ENCODE assay signal across 9 cellular contexts in the genomic region with DNA sequence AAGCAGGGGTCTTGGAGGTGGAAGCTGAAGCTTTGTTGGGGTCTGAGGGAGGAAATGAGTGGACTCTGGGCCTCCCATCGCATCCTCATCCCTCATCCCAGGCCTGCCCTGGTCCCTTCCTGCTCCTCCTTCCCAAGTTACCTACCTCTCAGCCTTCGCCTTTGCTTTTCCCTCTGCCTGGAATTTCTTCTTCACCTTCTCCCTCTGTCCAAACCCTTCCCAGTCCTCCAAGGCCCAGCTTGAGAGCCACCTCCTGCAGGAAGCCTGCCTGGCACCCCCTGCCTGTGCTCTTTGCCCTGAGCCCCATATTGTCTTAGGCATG. TPM values are rescaled to one million over a fixed set of nuclear protein-coding genes. Genes with fewer than 3 reads are reported as not detected.
DNase-seq lines count a peak whose midpoint lies in the region; ATAC-seq, FAIRE-seq and TF ChIP-seq lines count a peak whose summit lies in the region.
"Had no signal": no experiment of that assay in that cellular context is flagged by ENCODE, and none has a peak within 500 bp of the region (broad histone marks: within the 10 kb centered on the region; RNA-seq: fewer than 3 reads in every experiment).

No MANE protein-coding gene starts in this region.

- TF ChIP-seq RAD21 in H1 (IDR thresholded peaks at IDR 0.05 in 1 of 2, conservative IDR thresholded peaks at IDR 0.05 in 1 of 2; ENCODE audit: low read depth in 2 of 2, low read length in 2 of 2): no peak

- H2BK20ac ChIP-seq in H1 (ENCODE audit: low read length): no peak overlapping the region

- in situ Hi-C loops in transverse colon (cut with MboI; ENCODE audit: low pct_ligation_motif_present in 1 of 4, low pct_unique_long_range_greater_than_20kb in 1 of 4, low sequenced_read_pairs in 3 of 4): no loop called here

- no peak for DNase-seq in activated naive CD4-positive, alpha-beta T cell (lab: John Stamatoyannopoulos, UW)
- DNase-seq in H1 (ENCODE audit: low read depth in 1 of 2, low spot score in 2 of 2) (no peak), transverse colon (no peak), inferior parietal cortex (ENCODE audit: extremely low spot score) (no peak)
- DNase-seq: GDM1, NCI-H446 treated with DMSO at 0.1 percent for 48 hours had no signal

- CTCF ChIA-PET in H1 (lab: Charles Lee; ENCODE audit: partially characterized antibody): interaction anchor here (1.0 to 10.1 kb wide), 13 partner anchors 9 to 160 kb away, joined by 3 to 117 read pairs (median 6); a partner anchor contains a TSS

- H3K9me3 ChIP-seq in H1 (ENCODE audit: insufficient read depth in 2 of 2, low read depth in 1 of 2, low read length in 1 of 2) (no peaks in the 10 kb centered on the region), transverse colon (no peaks in the 10 kb centered on the region)

- H3K14ac ChIP-seq in H1 (ENCODE audit: insufficient read length): no peak overlapping the region

- H3K4me1 ChIP-seq in H1 (replicated peaks in 1 of 4; ENCODE audit: control insufficient read depth in 3 of 4, insufficient read depth in 4 of 4, low read length in 3 of 4) (peaks cover 0 to 29% (median 18%) of the 10 kb centered on the region in 4 experiments; a peak in 6 of 7 replicates), transverse colon (peaks cover 9 to 42% (median 33%) of the 10 kb centered on the region in 4 donors)

- H3K23me2 ChIP-seq in H1 (ENCODE audit: low read depth, low read length): peaks cover 2% of the 10 kb centered on the region; the same call in 1 of the 2 replicates

- H3K27me3 Mint-ChIP-seq in activated naive CD4-positive, alpha-beta T cell treated with anti-CD3 and anti-CD28 coated beads, Interleukin-2, amount 50 U/mL, for 24 hours: no peaks in the 10 kb centered on the region

- no peaks in the 10 kb centered on the region for H3K79me1 ChIP-seq in H1 (ENCODE audit: low read depth, low read length)

- ATAC-seq in GM19452 (IDR thresholded peaks at IDR 0.05; ENCODE audit: unreplicated experiment): no peak

- no peaks in the 10 kb centered on the region for H3K9me3 Mint-ChIP-seq in activated naive CD4-positive, alpha-beta T cell treated with anti-CD3 and anti-CD28 coated beads, Interleukin-2, amount 50 U/mL, for 24 hours

- H3K27ac Mint-ChIP-seq in activated naive CD4-positive, alpha-beta T cell treated with anti-CD3 and anti-CD28 coated beads, Interleukin-2, amount 50 U/mL, for 24 hours: peak overlapping the region; percentile 65

- no peak for FAIRE-seq in H1 (lab: Jason Lieb, UNC)

- no peak overlapping the region for H4K5ac ChIP-seq in H1 (ENCODE audit: insufficient read length, low read depth, low read length)

- POLR2A ChIA-PET in H1 (lab: Charles Lee; ENCODE audit: partially characterized antibody): interaction anchor here (0.8 to 11.7 kb wide), 4 partner anchors 15 to 55 kb away, joined by 3 to 194 read pairs (median 4); no protein-coding TSS in a partner anchor

- no peaks in the 10 kb centered on the region; a peak in 1 of 8 replicates for H3K36me3 ChIP-seq in H1 (ENCODE audit: control insufficient read depth in 2 of 4, insufficient read depth in 4 of 4, low read length in 3 of 4)
- H3K36me3 ChIP-seq in transverse colon: no peaks in the 10 kb centered on the region

- WGBS in H1 (ENCODE audit: extremely low coverage in 1 of 2, insufficient coverage in 1 of 2, insufficient read length in 1 of 2, insufficient replicate concordance in 2 of 2, low coverage in 1 of 2, low lambda C conversion rate in 2 of 2, missing lambda C conversion rate in 1 of 2), 2 experiments: 82% methylated on average over 2 of the region's 2 CpGs; no CpG with 5 or more reads in 1 of the 2 experiments
- WGBS in transverse colon (ENCODE audit: low coverage in 1 of 2), 2 donors: 93% methylated on average over 2 of the region's 2 CpGs; no CpG with 5 or more reads in 1 of the 2 donors

- no peak for TF ChIP-seq CTCF in H1 (IDR thresholded peaks at IDR 0.05; ENCODE audit: control extremely low read depth in 1 of 3, insufficient read depth in 1 of 3, low read depth in 1 of 3, low read length in 3 of 3)
- no peak for TF ChIP-seq CTCF in transverse colon (IDR thresholded peaks at IDR 0.05)

- no peak overlapping the region for H2BK120ac ChIP-seq in H1 (replicated peaks; ENCODE audit: low read depth, low read length)

- H4K91ac ChIP-seq in H1 (replicated peaks; ENCODE audit: insufficient read length, low read length): no peak overlapping the region

- intact Hi-C loops in transverse colon (cut with DNase I; ENCODE audit: low total_unique reads): no loop called here

- H3K56ac ChIP-seq in H1 (replicated peaks; ENCODE audit: insufficient read length, low read depth, low read length): no peak overlapping the region

- H3K36me3 Mint-ChIP-seq in activated naive CD4-positive, alpha-beta T cell treated with anti-CD3 and anti-CD28 coated beads, Interleukin-2, amount 50 U/mL, for 24 hours: no peaks in the 10 kb centered on the region

- no peak overlapping the region for H2BK5ac ChIP-seq in H1 (ENCODE audit: low read depth, low read length)

- H3K4me3 ChIP-seq in H1 (ENCODE audit: extremely low read depth in 1 of 4, insufficient read depth in 2 of 4, low read depth in 3 of 4, low read length in 4 of 4) (no peak overlapping the region), transverse colon (no peak overlapping the region)

- H3K4me1 Mint-ChIP-seq in activated naive CD4-positive, alpha-beta T cell treated with anti-CD3 and anti-CD28 coated beads, Interleukin-2, amount 50 U/mL, for 24 hours: peaks cover 6% of the 10 kb centered on the region

- 0 out of 2 replicates have a peak overlapping the region, but pooled peaks have one; percentile 46 for H2BK15ac ChIP-seq in H1 (ENCODE audit: low read length)

- H3K9ac ChIP-seq in H1 (replicated peaks in 1 of 4; ENCODE audit: extremely low read depth in 1 of 4, low read depth in 3 of 4, low read length in 3 of 4): no peak overlapping the region

- no peak overlapping the region; the same call in 1 of the 2 replicates for H3K18ac ChIP-seq in H1 (ENCODE audit: extremely low read depth, low read length)

- 0 out of 2 replicates have a peak overlapping the region, but pooled peaks have one; percentile 42 for H2BK12ac ChIP-seq in H1 (ENCODE audit: low read depth, low read length)

- H3K27ac ChIP-seq in H1 (ENCODE audit: low read depth, low read length) (no peak overlapping the region), transverse colon (peak overlapping the region; percentile 31 to 98 (median 94))

- H3K27me3 ChIP-seq in H1 (replicated peaks in 1 of 4; ENCODE audit: control insufficient read depth in 3 of 4, extremely low read depth in 1 of 4, insufficient read depth in 3 of 4, low read length in 3 of 4) (no peaks in the 10 kb centered on the region; a peak in 1 of 7 replicates), transverse colon (no peaks in the 10 kb centered on the region)

- H3K4me3 Mint-ChIP-seq in activated naive CD4-positive, alpha-beta T cell treated with anti-CD3 and anti-CD28 coated beads, Interleukin-2, amount 50 U/mL, for 24 hours: peak overlapping the region; percentile 58

- no peak for TF ChIP-seq EP300 in H1 (IDR thresholded peaks at IDR 0.05; ENCODE audit: borderline replicate concordance in 1 of 2, low read depth in 2 of 2, low read length in 2 of 2)
- no peak for TF ChIP-seq EP300 in transverse colon (IDR thresholded peaks at IDR 0.05; ENCODE audit: low read depth)

- no peak overlapping the region for H3K23ac ChIP-seq in H1 (ENCODE audit: insufficient read length)

- peak overlapping the region in 1 of 2 experiments; percentile 37; a peak in 1 of 4 replicates for H3K4me2 ChIP-seq in H1 (ENCODE audit: insufficient read depth in 1 of 2, low read depth in 2 of 2, low read length in 2 of 2)

- H4K20me1 ChIP-seq in H1 (replicated peaks in 1 of 2; ENCODE audit: control insufficient read depth in 1 of 2, insufficient read depth in 2 of 2, low read length in 2 of 2): no peaks in the 10 kb centered on the region

- no peak overlapping the region for H3K4ac ChIP-seq in H1 (replicated peaks; ENCODE audit: insufficient read length, low read depth, low read length)

- H4K8ac ChIP-seq in H1 (ENCODE audit: extremely low read depth, insufficient read depth, low read length): no peak overlapping the region

- TF ChIP-seq POLR2A in H1 (IDR thresholded peaks at IDR 0.05; ENCODE audit: control extremely low read depth in 1 of 2, low read depth in 2 of 2, low read length in 2 of 2) (no peak), transverse colon (IDR thresholded peaks at IDR 0.05) (no peak)

- H2AK5ac ChIP-seq in H1 (ENCODE audit: low read depth, low read length): no peak overlapping the region

- H3K79me2 ChIP-seq in H1 (ENCODE audit: control insufficient read depth in 1 of 2, insufficient read depth in 2 of 2, low read length in 2 of 2): no peaks in the 10 kb centered on the region

- H2AFZ ChIP-seq in H1 (ENCODE audit: low read length): no peak overlapping the region

RNA-seq across cellular contexts. Expression of a gene that starts 2.1 kb away (rescaled TPM):
- 8.3 and 8.9 TPM in 2 replicates for total RNA-seq in H1 (2021; fragmentation: NEBNext Ultra II Directional; extraction: Animal tissue kit (Norgen Biotek cat#: 25700))
- 7.2 and 11.0 TPM in 2 replicates for polyA plus RNA-seq in H1 (2011; rRNA removed)
- 6.0 TPM for polyA plus RNA-seq in H1 (2011; cell fraction: cytosol; rRNA removed)
- polyA plus RNA-seq in H1 (2011; cell fraction: nucleus; rRNA removed): 11.8 TPM
- 4.1 to 12.0 TPM (median 10.6 TPM) in 4 replicates for polyA plus RNA-seq in H1 (2012, experiment 1 of 2)
- 8.1 TPM for polyA plus RNA-seq in H1 (2012, experiment 2 of 2)
- polyA plus RNA-seq in H1 (2013, experiment 1 of 2): 4.7 TPM
- 4.5 TPM for polyA plus RNA-seq in H1 (2013, experiment 2 of 2)
- polyA minus RNA-seq in H1 (2011; rRNA and poly(A)+ RNA removed): 1.5 and 1.6 TPM in 2 replicates
- 2.3 TPM for polyA minus RNA-seq in H1 (2011; cell fraction: cytosol; rRNA and poly(A)+ RNA removed)
- 6.0 TPM for polyA minus RNA-seq in H1 (2011; cell fraction: nucleus; rRNA and poly(A)+ RNA removed)
- 10 to 100 TPM; 21.3 to 68.5 (median 26.9) TPM for total RNA-seq in transverse colon

RNA-seq across cellular contexts. Expression of a gene that starts 7.7 kb away (rescaled TPM):
- total RNA-seq in H1 (2021; fragmentation: NEBNext Ultra II Directional; extraction: Animal tissue kit (Norgen Biotek cat#: 25700)): not detected in 2 replicates
- 0.09 and 0.17 TPM in 2 replicates for polyA plus RNA-seq in H1 (2011; rRNA removed)
- polyA plus RNA-seq in H1 (2011; cell fraction: cytosol; rRNA removed): not detected
- polyA plus RNA-seq in H1 (2011; cell fraction: nucleus; rRNA removed): not detected
- 0.34 to 0.86 TPM (median 0.56 TPM) in 4 replicates for polyA plus RNA-seq in H1 (2012, experiment 1 of 2)
- polyA plus RNA-seq in H1 (2012, experiment 2 of 2): 0.25 TPM
- polyA plus RNA-seq in H1 (2013, experiment 1 of 2): 0.10 TPM
- 0.07 TPM for polyA plus RNA-seq in H1 (2013, experiment 2 of 2)
- 0.16 TPM in 1 of 2 replicates, not detected in the other for polyA minus RNA-seq in H1 (2011; rRNA and poly(A)+ RNA removed)
- polyA minus RNA-seq in H1 (2011; cell fraction: cytosol; rRNA and poly(A)+ RNA removed): not detected
- polyA minus RNA-seq in H1 (2011; cell fraction: nucleus; rRNA and poly(A)+ RNA removed): not detected
- total RNA-seq in transverse colon: 10 to 100 TPM in 2 of 4 donors, 1 to 10 TPM in 1, not detected in 1; 1.3 to 16.5 (median 15.0) TPM
- total RNA-seq: RPMI7951 had no signal

RNA-seq across cellular contexts. Expression of a gene that starts 18.7 kb away (rescaled TPM):
- total RNA-seq in H1 (2021; fragmentation: NEBNext Ultra II Directional; extraction: Animal tissue kit (Norgen Biotek cat#: 25700)): not detected in 2 replicates
- 0.08 and 0.24 TPM in 2 replicates for polyA plus RNA-seq in H1 (2011; rRNA removed)
- 0.09 TPM for polyA plus RNA-seq in H1 (2011; cell fraction: cytosol; rRNA removed)
- 0.14 TPM for polyA plus RNA-seq in H1 (2011; cell fraction: nucleus; rRNA removed)
- polyA plus RNA-seq in H1 (2012, experiment 1 of 2): 0.20 TPM in 1 of 4 replicates, not detected in the others
- not detected for polyA plus RNA-seq in H1 (2012, experiment 2 of 2)
- polyA plus RNA-seq in H1 (2013, experiment 1 of 2): 0.06 TPM
- not detected for polyA plus RNA-seq in H1 (2013, experiment 2 of 2)
- polyA minus RNA-seq in H1 (2011; rRNA and poly(A)+ RNA removed): not detected in 2 replicates
- not detected for polyA minus RNA-seq in H1 (2011; cell fraction: cytosol; rRNA and poly(A)+ RNA removed)
- not detected for polyA minus RNA-seq in H1 (2011; cell fraction: nucleus; rRNA and poly(A)+ RNA removed)
- total RNA-seq in transverse colon: 10 to 100 TPM in 3 of 4 donors, 1 to 10 TPM in 1; 4.1 to 29.4 (median 11.8) TPM

RNA-seq across cellular contexts. Expression of a gene that starts 25.1 kb away (rescaled TPM):
- total RNA-seq in H1 (2021; fragmentation: NEBNext Ultra II Directional; extraction: Animal tissue kit (Norgen Biotek cat#: 25700)): 131 TPM in 2 replicates
- polyA plus RNA-seq in H1 (2011; rRNA removed): 125 and 192 TPM in 2 replicates
- 152 TPM for polyA plus RNA-seq in H1 (2011; cell fraction: cytosol; rRNA removed)
- polyA plus RNA-seq in H1 (2011; cell fraction: nucleus; rRNA removed): 304 TPM
- 89.8 to 192 TPM (median 174 TPM) in 4 replicates for polyA plus RNA-seq in H1 (2012, experiment 1 of 2)
- polyA plus RNA-seq in H1 (2012, experiment 2 of 2): 101 TPM
- polyA plus RNA-seq in H1 (2013, experiment 1 of 2): 72.0 TPM
- polyA plus RNA-seq in H1 (2013, experiment 2 of 2): 62.7 TPM
- 60.2 and 75.0 TPM in 2 replicates for polyA minus RNA-seq in H1 (2011; rRNA and poly(A)+ RNA removed)
- polyA minus RNA-seq in H1 (2011; cell fraction: cytosol; rRNA and poly(A)+ RNA removed): 98.5 TPM
- polyA minus RNA-seq in H1 (2011; cell fraction: nucleus; rRNA and poly(A)+ RNA removed): 80.7 TPM
- total RNA-seq in transverse colon: 100 to 1,000 TPM; 421 to 762 (median 554) TPM

RNA-seq across cellular contexts. Expression of a gene that starts 42.6 kb away (rescaled TPM):
- not detected in 2 replicates for total RNA-seq in H1 (2021; fragmentation: NEBNext Ultra II Directional; extraction: Animal tissue kit (Norgen Biotek cat#: 25700))
- not detected in 2 replicates for polyA plus RNA-seq in H1 (2011; rRNA removed)
- polyA plus RNA-seq in H1 (2011; cell fraction: cytosol; rRNA removed): not detected
- polyA plus RNA-seq in H1 (2011; cell fraction: nucleus; rRNA removed): not detected
- 0.12 TPM in 1 of 4 replicates, not detected in the others for polyA plus RNA-seq in H1 (2012, experiment 1 of 2)
- not detected for polyA plus RNA-seq in H1 (2012, experiment 2 of 2)
- 0.02 TPM for polyA plus RNA-seq in H1 (2013, experiment 1 of 2)
- 0.06 TPM for polyA plus RNA-seq in H1 (2013, experiment 2 of 2)
- not detected in 2 replicates for polyA minus RNA-seq in H1 (2011; rRNA and poly(A)+ RNA removed)
- polyA minus RNA-seq in H1 (2011; cell fraction: cytosol; rRNA and poly(A)+ RNA removed): not detected
- polyA minus RNA-seq in H1 (2011; cell fraction: nucleus; rRNA and poly(A)+ RNA removed): not detected
- total RNA-seq in transverse colon: 10 to 100 TPM in 1 of 4 donors, not detected in 3; 13.8 TPM
- total RNA-seq: RPMI7951 had no signal
